Comparison of ENCODE assay signal across 23 cellular contexts in genomic region chr12:62265511-62265910, GRCh38. TPM values are rescaled to one million over a fixed set of nuclear protein-coding genes. Genes with fewer than 3 reads are reported as not detected.
DNase-seq lines count a peak whose midpoint lies in the region; ATAC-seq and TF ChIP-seq lines count a peak whose summit lies in the region.
"Had no signal": no experiment of that assay in that cellular context is flagged by ENCODE, and none has a peak within 500 bp of the region (broad histone marks: within the 10 kb centered on the region; RNA-seq: fewer than 3 reads in every experiment).

No MANE protein-coding gene starts in this region.

- intact Hi-C loops in activated CD8-positive, alpha-beta T cell treated with anti-CD3 and anti-CD28 coated beads for 36 hours (cut with micrococcal nuclease) = loop anchor here (10.0 kb wide), 1 partner anchor 109 kb away; no protein-coding TSS in a partner anchor
- intact Hi-C loops in breast epithelium (cut with DNase I; ENCODE audit: low total_unique reads) = no loop called here

- H3K27me3 Mint-ChIP-seq in activated CD4-positive, alpha-beta T cell treated with anti-CD3 and anti-CD28 coated beads, Interleukin-2, amount 10 ng/mL, durations not matched to agents 7 days and 5 days = no peaks in the 10 kb centered on the region
- H3K27me3 Mint-ChIP-seq in CD4-positive, CD25-positive, alpha-beta regulatory T cell = peaks cover 5% of the 10 kb centered on the region
- H3K27me3 Mint-ChIP-seq in activated CD8-positive, alpha-beta T cell treated with anti-CD3 and anti-CD28 coated beads for 36 hours = no peaks in the 10 kb centered on the region
- no peaks in the 10 kb centered on the region for H3K27me3 Mint-ChIP-seq in memory B cell

- ATAC-seq in CD4-positive, CD25-positive, alpha-beta regulatory T cell (ENCODE audit: low read depth in 2 of 2) = no peak
- no peak for ATAC-seq in activated CD8-positive, alpha-beta T cell treated with anti-CD3 and anti-CD28 coated beads for 36 hours
- no peak for ATAC-seq in memory B cell (ENCODE audit: low read depth)
- ATAC-seq: A549, GM23338, Panc1, right lobe of liver had no signal

- POLR2A ChIA-PET in activated CD4-positive, alpha-beta T cell treated with anti-CD3 and anti-CD28 coated beads, Interleukin-2, amount 10 ng/mL, durations not matched to agents 7 days and 5 days (lab: Charles Lee) = interaction anchor here (0.6 kb wide), 1 partner anchor 10 kb away, joined by 6 read pairs; no protein-coding TSS in a partner anchor
- POLR2A ChIA-PET in activated CD8-positive, alpha-beta T cell treated with anti-CD3 and anti-CD28 coated beads for 36 hours (lab: Charles Lee) = interaction anchor here (1.0 kb wide), 1 partner anchor 27 kb away, joined by 3 read pairs; no protein-coding TSS in a partner anchor

- DNase-seq in activated CD4-positive, alpha-beta T cell treated with anti-CD3 and anti-CD28 coated beads, Interleukin-2, amount 10 ng/mL, durations not matched to agents 7 days and 5 days = no peak
- no peak for DNase-seq in activated CD4-positive, alpha-beta T cell treated with anti-CD3 and anti-CD28 coated beads, Interleukin-2, amount 50 U/mL, for 4 hours
- DNase-seq in CD4-positive, CD25-positive, alpha-beta regulatory T cell = no peak
- DNase-seq in activated CD8-positive, alpha-beta T cell treated with anti-CD3 and anti-CD28 coated beads for 36 hours = no peak
- DNase-seq in memory B cell (ENCODE audit: low spot score in 2 of 2) (no peak), GM19240 (ENCODE audit: insufficient read length, low spot score) (no peak), breast epithelium (ENCODE audit: low spot score in 2 of 2) (no peak), medulla oblongata (ENCODE audit: extremely low spot score) (no peak)
- DNase-seq: activated effector memory CD4-positive, alpha-beta T cell treated with anti-CD3 and anti-CD28 coated beads, Interleukin-2, amount 50 U/mL, for 16 hours; aorta; caudate nucleus; dermis blood vessel endothelial cell; mesendoderm; NCI-H1417; NCI-H2107; NCI-H510A; nephron progenitor cell; right lobe of liver; SJCRH30; WERI-Rb-1 had no signal

- no peak for TF ChIP-seq POLR2A in breast epithelium (IDR thresholded peaks at IDR 0.05)

- H3K27me3 ChIP-seq in CD4-positive, CD25-positive, alpha-beta regulatory T cell (ENCODE audit: control insufficient read depth, insufficient read depth, low read length) = no peaks in the 10 kb centered on the region
- no peaks in the 10 kb centered on the region for H3K27me3 ChIP-seq in breast epithelium
- H3K27me3 ChIP-seq: right lobe of liver, SJCRH30 had no signal

- TF ChIP-seq CTCF in activated CD8-positive, alpha-beta T cell treated with anti-CD3 and anti-CD28 coated beads for 36 hours (IDR thresholded peaks at IDR 0.05) = no peak
- no peak for TF ChIP-seq CTCF in breast epithelium (IDR thresholded peaks at IDR 0.05)

- peak overlapping the region; percentile 96 for H3K27ac Mint-ChIP-seq in activated CD4-positive, alpha-beta T cell treated with anti-CD3 and anti-CD28 coated beads, Interleukin-2, amount 10 ng/mL, durations not matched to agents 7 days and 5 days
- H3K27ac Mint-ChIP-seq in CD4-positive, CD25-positive, alpha-beta regulatory T cell = peak overlapping the region; percentile 37 to 95 (median 94)
- H3K27ac Mint-ChIP-seq in activated CD8-positive, alpha-beta T cell treated with anti-CD3 and anti-CD28 coated beads for 36 hours = peak overlapping the region; percentile 93
- peak overlapping the region; percentile 21 for H3K27ac Mint-ChIP-seq in memory B cell
- H3K27ac Mint-ChIP-seq: GM23338, nephron progenitor cell had no signal

- peaks cover 50% of the 10 kb centered on the region for H3K36me3 Mint-ChIP-seq in activated CD4-positive, alpha-beta T cell treated with anti-CD3 and anti-CD28 coated beads, Interleukin-2, amount 10 ng/mL, durations not matched to agents 7 days and 5 days (ENCODE audit: low read depth)
- H3K36me3 Mint-ChIP-seq in CD4-positive, CD25-positive, alpha-beta regulatory T cell = peaks cover 13% of the 10 kb centered on the region
- peaks cover 44% of the 10 kb centered on the region for H3K36me3 Mint-ChIP-seq in activated CD8-positive, alpha-beta T cell treated with anti-CD3 and anti-CD28 coated beads for 36 hours (ENCODE audit: low read depth)
- peaks cover 4% of the 10 kb centered on the region for H3K36me3 Mint-ChIP-seq in memory B cell

- H3K27ac ChIP-seq in CD4-positive, CD25-positive, alpha-beta regulatory T cell (ENCODE audit: insufficient read depth, low read length, poor library complexity, severe bottlenecking) = peak overlapping the region; percentile 99
- no peak overlapping the region for H3K27ac ChIP-seq in breast epithelium
- H3K27ac ChIP-seq: A549, SJCRH30, WERI-Rb-1 had no signal

- H3K4me1 ChIP-seq in CD4-positive, CD25-positive, alpha-beta regulatory T cell (ENCODE audit: control insufficient read depth, insufficient read depth, low read length, poor library complexity, severe bottlenecking) = peaks cover 71% of the 10 kb centered on the region
- H3K4me1 ChIP-seq in breast epithelium = no peaks in the 10 kb centered on the region
- H3K4me1 ChIP-seq: SJCRH30 had no signal

- no peaks in the 10 kb centered on the region for H3K9me3 Mint-ChIP-seq in activated CD4-positive, alpha-beta T cell treated with anti-CD3 and anti-CD28 coated beads, Interleukin-2, amount 10 ng/mL, durations not matched to agents 7 days and 5 days
- no peaks in the 10 kb centered on the region for H3K9me3 Mint-ChIP-seq in CD4-positive, CD25-positive, alpha-beta regulatory T cell
- H3K9me3 Mint-ChIP-seq in activated CD8-positive, alpha-beta T cell treated with anti-CD3 and anti-CD28 coated beads for 36 hours = no peaks in the 10 kb centered on the region
- H3K9me3 Mint-ChIP-seq in memory B cell = no peaks in the 10 kb centered on the region
- H3K9me3 Mint-ChIP-seq: GM23338, nephron progenitor cell had no signal

- peaks cover 19% of the 10 kb centered on the region for H3K36me3 ChIP-seq in CD4-positive, CD25-positive, alpha-beta regulatory T cell (ENCODE audit: control insufficient read depth, insufficient read depth, low read length)
- no peaks in the 10 kb centered on the region for H3K36me3 ChIP-seq in breast epithelium
- H3K36me3 ChIP-seq: right lobe of liver, SJCRH30 had no signal

- peak overlapping the region; percentile 100 for H3K4me3 ChIP-seq in CD4-positive, CD25-positive, alpha-beta regulatory T cell (ENCODE audit: low read depth, low read length)
- no peak overlapping the region for H3K4me3 ChIP-seq in breast epithelium
- H3K4me3 ChIP-seq: A549, GM23338, right lobe of liver, SJCRH30 had no signal

- peaks cover 67% of the 10 kb centered on the region for H3K4me1 Mint-ChIP-seq in activated CD4-positive, alpha-beta T cell treated with anti-CD3 and anti-CD28 coated beads, Interleukin-2, amount 10 ng/mL, durations not matched to agents 7 days and 5 days
- H3K4me1 Mint-ChIP-seq in CD4-positive, CD25-positive, alpha-beta regulatory T cell = peaks cover 27 to 80% (median 61%) of the 10 kb centered on the region in 4 donors
- H3K4me1 Mint-ChIP-seq in activated CD8-positive, alpha-beta T cell treated with anti-CD3 and anti-CD28 coated beads for 36 hours (ENCODE audit: low read depth) = peaks cover 68% of the 10 kb centered on the region
- peaks cover 37% of the 10 kb centered on the region for H3K4me1 Mint-ChIP-seq in memory B cell

- no peaks in the 10 kb centered on the region for H3K9me3 ChIP-seq in CD4-positive, CD25-positive, alpha-beta regulatory T cell (ENCODE audit: control insufficient read depth in 2 of 2, low read length in 2 of 2)
- H3K9me3 ChIP-seq in breast epithelium = no peaks in the 10 kb centered on the region
- H3K9me3 ChIP-seq: A549, right lobe of liver, SJCRH30 had no signal

- peak overlapping the region; percentile 97 for H3K4me3 Mint-ChIP-seq in activated CD4-positive, alpha-beta T cell treated with anti-CD3 and anti-CD28 coated beads, Interleukin-2, amount 10 ng/mL, durations not matched to agents 7 days and 5 days
- peak overlapping the region; percentile 70 to 99 (median 97) for H3K4me3 Mint-ChIP-seq in CD4-positive, CD25-positive, alpha-beta regulatory T cell
- no peak overlapping the region for H3K4me3 Mint-ChIP-seq in activated CD8-positive, alpha-beta T cell treated with anti-CD3 and anti-CD28 coated beads for 36 hours
- no peak overlapping the region for H3K4me3 Mint-ChIP-seq in memory B cell
- H3K4me3 Mint-ChIP-seq: GM23338, nephron progenitor cell had no signal

- CTCF ChIA-PET in activated CD4-positive, alpha-beta T cell treated with anti-CD3 and anti-CD28 coated beads, Interleukin-2, amount 10 ng/mL, durations not matched to agents 7 days and 5 days (lab: Charles Lee) = interaction anchor here (1.0 to 1.4 kb wide), 2 partner anchors 9 to 14 kb away, joined by 4 read pairs; no protein-coding TSS in a partner anchor
- CTCF ChIA-PET in activated CD8-positive, alpha-beta T cell treated with anti-CD3 and anti-CD28 coated beads for 36 hours (lab: Charles Lee) = interaction anchor here (0.8 to 1.5 kb wide), 2 partner anchors 170 to 173 kb away, joined by 3 read pairs; no protein-coding TSS in a partner anchor

RNA-seq across cellular contexts. Expression of gene USP15, which starts 5.3 kb away (rescaled TPM):
- 100 to 1,000 TPM; 162 to 167 TPM for total RNA-seq in activated CD4-positive, alpha-beta T cell treated with anti-CD3 and anti-CD28 coated beads, Interleukin-2, amount 10 ng/mL, durations not matched to agents 7 days and 5 days
- 417 TPM for total RNA-seq in CD4-positive, CD25-positive, alpha-beta regulatory T cell
- polyA plus RNA-seq in CD4-positive, CD25-positive, alpha-beta regulatory T cell = 100 to 1,000 TPM; 183 to 214 (median 201) TPM
- 100 to 1,000 TPM; 112 to 118 TPM for total RNA-seq in activated CD8-positive, alpha-beta T cell treated with anti-CD3 and anti-CD28 coated beads for 36 hours
- 100 to 1,000 TPM in 2 of 3 donors, 10 to 100 TPM in 1; 65.9 to 234 (median 110) TPM for total RNA-seq in breast epithelium

Comparison
In these comparisons a context has a peak if more than half of its experiments do, and no peak if none do; other contexts are left out.
1. H3K27ac Mint-ChIP-seq: peak in every context shown above with its lines; median percentile 96 in activated CD4-positive, alpha-beta T cell treated with anti-CD3 and anti-CD28 coated beads, Interleukin-2, amount 10 ng/mL, durations not matched to agents 7 days and 5 days; 94 in CD4-positive, CD25-positive, alpha-beta regulatory T cell; 93 in activated CD8-positive, alpha-beta T cell treated with anti-CD3 and anti-CD28 coated beads for 36 hours; 21 in memory B cell.
2. H3K4me3 Mint-ChIP-seq: peak in activated CD4-positive, alpha-beta T cell treated with anti-CD3 and anti-CD28 coated beads, Interleukin-2, amount 10 ng/mL, durations not matched to agents 7 days and 5 days (single experiment) and CD4-positive, CD25-positive, alpha-beta regulatory T cell (4 of 4); none in activated CD8-positive, alpha-beta T cell treated with anti-CD3 and anti-CD28 coated beads for 36 hours (single experiment) and memory B cell (single experiment).